33 cellular contexts compared by ENCODE assay signal in the genomic region with DNA sequence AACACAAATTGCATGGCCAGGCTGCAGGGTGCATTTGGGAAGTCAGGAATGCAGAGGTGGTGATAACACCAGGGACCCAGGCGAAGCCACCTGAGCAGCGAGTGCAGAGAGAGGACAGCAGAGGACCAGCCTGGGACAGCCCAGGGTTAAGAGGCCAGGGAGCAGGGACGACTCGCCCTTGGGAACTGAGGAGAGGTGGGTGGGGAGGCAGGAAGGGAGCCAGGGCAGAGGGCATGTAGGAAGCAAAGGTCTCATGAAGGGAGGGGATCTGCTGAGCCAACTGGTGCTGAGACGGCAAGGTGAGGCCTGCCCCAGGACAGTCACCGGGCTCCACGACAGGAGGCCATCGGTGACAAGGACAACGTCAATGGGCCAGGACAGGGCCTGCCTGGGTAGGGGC. TPM values are rescaled to one million over a fixed set of nuclear protein-coding genes. Genes with fewer than 3 reads are reported as not detected.
"Had no signal": no experiment of that assay in that cellular context is flagged by ENCODE, and none has a peak within 500 bp of the region (broad histone marks: within the 10 kb centered on the region; RNA-seq: fewer than 3 reads in every experiment).

No MANE protein-coding gene starts in this region.

- H3K27ac ChIP-seq: adrenal gland, body of pancreas, esophagus muscularis mucosa, foreskin keratinocyte, gastrocnemius medialis, WERI-Rb-1 had no signal

- H3K36me3 ChIP-seq: adrenal gland, esophagus muscularis mucosa, gastrocnemius medialis, WERI-Rb-1 had no signal

- H3K9me3 Mint-ChIP-seq: activated B cell treated with CpG ODN at 0.5 μM for 24 hours; activated CD8-positive, alpha-beta T cell treated with anti-CD3 and anti-CD28 coated beads for 36 hours; activated naive CD8-positive, alpha-beta T cell treated with anti-CD3 and anti-CD28 coated beads, Interleukin-2, amount 50 U/mL, for 24 hours; activated T-cell treated with anti-CD3 and anti-CD28 coated beads, Interleukin-2, amount 50 U/mL, for 4 hours; activated T-helper 17 cell treated with anti-CD3 and anti-CD28 coated beads, Interleukin-2, amount 50 U/mL, for 72 hours; effector memory CD8-positive, alpha-beta T cell; T-cell; T-helper 1 cell treated with Interleukin-12 subunit alpha and Interleukin-12 subunit beta and Interleukin-4 antibody, amounts not matched to agents 30 μg/mL and 1 μg/mL, for 36 hours had no signal

- DNase-seq: activated B cell treated with CpG ODN at 0.5 μM for 24 hours; activated CD4-positive, alpha-beta T cell treated with anti-CD3 and anti-CD28 coated beads for 48 hours; activated CD4-positive, alpha-beta T cell treated with anti-CD3 and anti-CD28 coated beads, Interleukin-2, amount 50 U/mL, for 1 hour; activated CD4-positive, alpha-beta T cell treated with anti-CD3 and anti-CD28 coated beads, Interleukin-2, amount 50 U/mL, for 48 hours; activated CD8-positive, alpha-beta memory T cell treated with anti-CD3 and anti-CD28 coated beads for 24 hours; activated CD8-positive, alpha-beta T cell treated with anti-CD3 and anti-CD28 coated beads for 36 hours; activated effector memory CD4-positive, alpha-beta T cell treated with Interleukin-2 at 50 U/mL for 16 hours; activated gamma-delta T cell treated with Interleukin-2 at 50 U/mL for 16 hours; activated naive CD4-positive, alpha-beta T cell treated with anti-CD3 and anti-CD28 coated beads, Interleukin-2, amount 50 U/mL, for 16 hours; activated naive CD4-positive, alpha-beta T cell treated with Interleukin-2 at 50 U/mL for 16 hours; activated naive CD8-positive, alpha-beta T cell treated with anti-CD3 and anti-CD28 coated beads, Interleukin-2, amount 50 U/mL, for 24 hours; activated T-cell treated with anti-CD3 and anti-CD28 coated beads, Interleukin-2, amount 50 U/mL, for 4 hours; adrenal gland; amygdala; aorta; body of pancreas; caudate nucleus; cortex of kidney; effector CD4-positive, alpha-beta T cell; effector memory CD8-positive, alpha-beta T cell; erythroblast; foreskin keratinocyte; gastrocnemius medialis; glutamatergic neuron; T-cell; T-helper 9 cell; WERI-Rb-1 had no signal

- H3K27me3 ChIP-seq: adrenal gland, body of pancreas, esophagus muscularis mucosa, foreskin keratinocyte, gastrocnemius medialis had no signal

- H3K4me3 Mint-ChIP-seq: activated B cell treated with CpG ODN at 0.5 μM for 24 hours; activated CD8-positive, alpha-beta T cell treated with anti-CD3 and anti-CD28 coated beads for 36 hours; activated naive CD8-positive, alpha-beta T cell; activated naive CD8-positive, alpha-beta T cell treated with anti-CD3 and anti-CD28 coated beads, Interleukin-2, amount 50 U/mL, for 24 hours; activated T-cell treated with anti-CD3 and anti-CD28 coated beads, Interleukin-2, amount 50 U/mL, for 4 hours; activated T-helper 17 cell treated with anti-CD3 and anti-CD28 coated beads, Interleukin-2, amount 50 U/mL, for 72 hours; effector memory CD8-positive, alpha-beta T cell; T-cell; T-helper 1 cell treated with Interleukin-12 subunit alpha and Interleukin-12 subunit beta and Interleukin-4 antibody, amounts not matched to agents 30 μg/mL and 1 μg/mL, for 36 hours had no signal

- H3K27me3 Mint-ChIP-seq: activated B cell treated with CpG ODN at 0.5 μM for 24 hours; activated CD8-positive, alpha-beta T cell treated with anti-CD3 and anti-CD28 coated beads for 36 hours; activated naive CD8-positive, alpha-beta T cell; effector memory CD8-positive, alpha-beta T cell; T-cell had no signal

- ATAC-seq: activated CD4-positive, CD25-positive, alpha-beta regulatory T cell treated with anti-CD3 and anti-CD28 coated beads, Interleukin-2, amount 50 U/mL, for 24 hours; activated CD8-positive, alpha-beta T cell treated with anti-CD3 and anti-CD28 coated beads for 36 hours; activated naive CD8-positive, alpha-beta T cell treated with anti-CD3 and anti-CD28 coated beads, Interleukin-2, amount 50 U/mL, for 24 hours; activated T-cell treated with anti-CD3 and anti-CD28 coated beads, Interleukin-2, amount 50 U/mL, for 4 hours; activated T-helper 17 cell treated with anti-CD3 and anti-CD28 coated beads, Interleukin-2, amount 50 U/mL, for 72 hours; body of pancreas; effector memory CD8-positive, alpha-beta T cell; foreskin keratinocyte; gastrocnemius medialis; T-cell had no signal

- H3K36me3 Mint-ChIP-seq: activated naive CD8-positive, alpha-beta T cell; T-cell had no signal

- H3K4me3 ChIP-seq: adrenal gland, body of pancreas, esophagus muscularis mucosa, gastrocnemius medialis had no signal

- H3K4me1 Mint-ChIP-seq: activated B cell treated with CpG ODN at 0.5 μM for 24 hours; activated naive CD8-positive, alpha-beta T cell treated with anti-CD3 and anti-CD28 coated beads, Interleukin-2, amount 50 U/mL, for 24 hours; activated T-helper 17 cell treated with anti-CD3 and anti-CD28 coated beads, Interleukin-2, amount 50 U/mL, for 72 hours had no signal

- H3K9me3 ChIP-seq: adrenal gland, body of pancreas, esophagus muscularis mucosa, gastrocnemius medialis had no signal

- H3K27ac Mint-ChIP-seq: activated B cell treated with CpG ODN at 0.5 μM for 24 hours; activated CD8-positive, alpha-beta T cell treated with anti-CD3 and anti-CD28 coated beads for 36 hours; activated naive CD8-positive, alpha-beta T cell; activated naive CD8-positive, alpha-beta T cell treated with anti-CD3 and anti-CD28 coated beads, Interleukin-2, amount 50 U/mL, for 24 hours; activated T-helper 17 cell treated with anti-CD3 and anti-CD28 coated beads, Interleukin-2, amount 50 U/mL, for 72 hours; effector memory CD8-positive, alpha-beta T cell; T-cell; T-helper 1 cell treated with Interleukin-12 subunit alpha and Interleukin-12 subunit beta and Interleukin-4 antibody, amounts not matched to agents 30 μg/mL and 1 μg/mL, for 36 hours had no signal

RNA-seq across cellular contexts. Expression of a gene that starts 16.4 kb away (rescaled TPM):
- total RNA-seq: activated B cell treated with CpG ODN at 0.5 μM for 24 hours; activated CD8-positive, alpha-beta T cell treated with anti-CD3 and anti-CD28 coated beads for 36 hours; activated T-cell treated with anti-CD3 and anti-CD28 coated beads, Interleukin-2, amount 50 U/mL, for 4 hours; T-cell; T-helper 2 cell treated with Interferon-gamma antibody and Interleukin-4, amounts not matched to agents 100 ng/mL and 5 ng/mL, for 36 hours had no signal

RNA-seq across cellular contexts. Expression of a gene that starts 31.1 kb away (rescaled TPM):
- total RNA-seq: body of pancreas had no signal
